1 cellular context compared by ENCODE assay signal in genomic region chr22:24938741-24939341, GRCh38.
TF ChIP-seq lines count a peak whose summit lies in the region.

No MANE protein-coding gene starts in this region.

TF ChIP-seq in H1, 55 proteins besides CTCF, POLR2A, EP300 and RAD21:
- TF ChIP-seq NANOG (IDR thresholded peaks at IDR 0.05; ENCODE audit: insufficient read depth, low read depth, low read length, poor library complexity, severe bottlenecking) (no peak), EGR1 (IDR thresholded peaks at IDR 0.05; ENCODE audit: borderline replicate concordance, low read depth, low read length) (no peak), KDM1A (IDR thresholded peaks at IDR 0.05; ENCODE audit: borderline replicate concordance, low read length) (peak; percentile 91), POLR2AphosphoS5 (IDR thresholded peaks at IDR 0.05; ENCODE audit: low read depth, low read length) (no peak), SP2 (IDR thresholded peaks at IDR 0.05; ENCODE audit: low read length) (no peak), SUZ12 (IDR thresholded peaks at IDR 0.05; ENCODE audit: low read length) (no peak), ATF3 (IDR thresholded peaks at IDR 0.05; ENCODE audit: insufficient read depth, low read depth, low read length) (no peak), ZNF274 (IDR thresholded peaks at IDR 0.05; ENCODE audit: borderline replicate concordance, extremely low read depth, low read length) (no peak), CHD2 (IDR thresholded peaks at IDR 0.05; ENCODE audit: low read length) (no peak), SIN3A (conservative IDR thresholded peaks at IDR 0.05 in 1 of 2, IDR thresholded peaks at IDR 0.05 in 1 of 2; ENCODE audit: low read depth in 1 of 2, low read length in 2 of 2) (0 out of 4 replicates have a peak, but pooled peaks of 1 of the 2 experiments have one; percentile 46), CEBPB (IDR thresholded peaks at IDR 0.05; ENCODE audit: low read depth, low read length) (no peak), ATF2 (IDR thresholded peaks at IDR 0.05; ENCODE audit: low read length) (no peak), HDAC2 (IDR thresholded peaks at IDR 0.05; ENCODE audit: borderline replicate concordance in 1 of 2, low read depth in 2 of 2, low read length in 2 of 2) (peak in 1 of 2 experiments; percentile 59; a peak in 1 of 4 replicates), RXRA (IDR thresholded peaks at IDR 0.05; ENCODE audit: insufficient read depth, low read depth, low read length) (no peak), EZH2 (IDR thresholded peaks at IDR 0.05; ENCODE audit: low read depth, low read length, severe bottlenecking) (no peak), HDAC6 (IDR thresholded peaks at IDR 0.05; ENCODE audit: low read depth, low read length) (no peak), CBX8 (IDR thresholded peaks at IDR 0.05; ENCODE audit: borderline replicate concordance, low read depth, low read length) (no peak), YY1 (IDR thresholded peaks at IDR 0.05; ENCODE audit: low read depth, low read length) (peak; percentile 90), CREB1 (IDR thresholded peaks at IDR 0.05) (peak; percentile 24; the same call in 1 of the 2 replicates), BACH1 (IDR thresholded peaks at IDR 0.05; ENCODE audit: low read length) (no peak), RBBP5 (IDR thresholded peaks at IDR 0.05; ENCODE audit: borderline replicate concordance, low read depth, low read length) (no peak), TAF1 (IDR thresholded peaks at IDR 0.05; ENCODE audit: low read depth, low read length) (no peak), ASH2L (IDR thresholded peaks at IDR 0.05; ENCODE audit: low read length) (peak; percentile 31)
